Comparison of ENCODE assay signal across 31 cellular contexts in the genomic region with DNA sequence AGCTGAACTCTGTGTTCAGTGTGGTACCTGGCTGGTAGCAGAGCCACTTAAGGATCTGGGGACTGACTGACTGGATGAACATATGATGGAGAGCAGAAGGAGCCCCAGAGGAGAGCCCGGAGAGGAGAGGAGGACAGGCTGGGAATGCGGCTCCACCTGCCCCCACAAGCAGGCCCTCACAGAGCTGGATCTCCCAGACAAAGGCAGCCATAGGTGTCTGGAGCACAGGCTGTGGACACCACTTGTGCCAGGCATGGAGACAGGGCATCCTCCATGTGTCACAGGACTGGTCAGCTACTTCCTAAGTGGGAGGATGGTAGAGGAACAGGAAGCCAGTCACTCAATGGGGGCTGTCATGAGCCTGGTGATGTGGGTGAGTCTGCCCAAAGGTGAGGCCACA.
"Had no signal": no experiment of that assay in that cellular context is flagged by ENCODE, and none has a peak within 500 bp of the region (broad histone marks: within the 10 kb centered on the region; RNA-seq: fewer than 3 reads in every experiment).

No MANE protein-coding gene starts in this region.

- H3K27me3 ChIP-seq: ascending aorta, cardiac muscle cell, neutrophil, pancreas, tibial nerve had no signal

- H3K36me3 Mint-ChIP-seq: activated naive CD8-positive, alpha-beta T cell; brain; natural killer cell treated with Interleukin-12 subunit alpha and Interleukin-12 subunit beta and Interleukin-15 and Interleukin-18, amount 100 ng/mL, for 72 hours; stimulated activated naive B cell treated with anti-CD40 and anti-IgM and Interleukin-4, amounts not matched to agents 10 μg/mL and 1 μg/mL and 100 μg/mL, for 72 hours had no signal

- DNase-seq: activated CD4-positive, alpha-beta T cell treated with anti-CD3 and anti-CD28 coated beads for 36 hours; activated CD4-positive, CD25-positive, alpha-beta regulatory T cell; activated CD8-positive, alpha-beta T cell treated with anti-CD3 and anti-CD28 coated beads, Interleukin-2, amount 10 ng/mL, durations not matched to agents 7 days and 5 days; activated effector memory CD4-positive, alpha-beta T cell treated with Interleukin-2 at 50 U/mL for 16 hours; activated naive CD4-positive, alpha-beta T cell treated with Interleukin-2 at 50 U/mL for 16 hours; cerebellar nuclear complex; effector memory CD4-positive, alpha-beta T cell; erythroblast; hypothalamus; lower lobe of right lung; mesenchymal stem cell; pancreas; retina; stimulated activated CD4-positive, alpha-beta T cell treated with anti-CD3 and anti-CD28 coated beads, Interleukin-15, amount 100 ng/mL, for 24 hours; stimulated activated CD4-positive, alpha-beta T cell treated with anti-CD3 and anti-CD28 coated beads, Interleukin-2, amount 100 ng/mL, for 24 hours; stimulated activated naive B cell treated with anti-CD40 and anti-IgM and Interleukin-4, amounts not matched to agents 10 μg/mL and 1 μg/mL and 100 μg/mL, for 72 hours; T-helper 1 cell had no signal

- H3K4me1 Mint-ChIP-seq: activated CD4-positive, alpha-beta T cell treated with anti-CD3 and anti-CD28 coated beads for 36 hours; stimulated activated naive B cell treated with anti-CD40 and anti-IgM and Interleukin-4, amounts not matched to agents 10 μg/mL and 1 μg/mL and 100 μg/mL, for 72 hours had no signal

- H3K9me3 Mint-ChIP-seq: natural killer cell treated with Interleukin-12 subunit alpha and Interleukin-12 subunit beta and Interleukin-15 and Interleukin-18, amount 100 ng/mL, for 72 hours; stimulated activated naive B cell treated with anti-CD40 and anti-IgM and Interleukin-4, amounts not matched to agents 10 μg/mL and 1 μg/mL and 100 μg/mL, for 72 hours had no signal

- H3K4me1 ChIP-seq: ascending aorta, gastroesophageal sphincter, left lung, lower lobe of right lung, pancreas, prostate gland, suprapubic skin had no signal

- H3K27ac Mint-ChIP-seq: activated CD4-positive, alpha-beta T cell treated with anti-CD3 and anti-CD28 coated beads for 36 hours; activated CD8-positive, alpha-beta T cell treated with anti-CD3 and anti-CD28 coated beads, Interleukin-2, amount 10 ng/mL, durations not matched to agents 7 days and 5 days; activated naive CD8-positive, alpha-beta T cell; natural killer cell treated with Interleukin-12 subunit alpha and Interleukin-12 subunit beta and Interleukin-15 and Interleukin-18, amount 100 ng/mL, for 72 hours; stimulated activated naive B cell treated with anti-CD40 and anti-IgM and Interleukin-4, amounts not matched to agents 10 μg/mL and 1 μg/mL and 100 μg/mL, for 72 hours had no signal

- H3K4me3 ChIP-seq: ascending aorta, cardiac muscle cell, coronary artery, dorsolateral prefrontal cortex, gastroesophageal sphincter, left lung, lower lobe of right lung, pancreas, prostate gland, smooth muscle cell, suprapubic skin, tibial nerve had no signal

- H3K36me3 ChIP-seq: cardiac muscle cell, left lung, lower lobe of right lung, neutrophil, pancreas, prostate gland, suprapubic skin had no signal

- H3K9me3 ChIP-seq: ascending aorta, gastroesophageal sphincter, left lung, lower lobe of right lung, neutrophil, pancreas, prostate gland, suprapubic skin, tibial nerve had no signal

- H3K27ac ChIP-seq: ascending aorta, cardiac muscle cell, coronary artery, gastroesophageal sphincter, left lung, lower lobe of right lung, neutrophil, pancreas, prostate gland, suprapubic skin had no signal

- H3K4me3 Mint-ChIP-seq: activated CD4-positive, alpha-beta T cell treated with anti-CD3 and anti-CD28 coated beads for 36 hours; activated CD8-positive, alpha-beta T cell treated with anti-CD3 and anti-CD28 coated beads, Interleukin-2, amount 10 ng/mL, durations not matched to agents 7 days and 5 days; activated naive CD8-positive, alpha-beta T cell; brain; natural killer cell treated with Interleukin-12 subunit alpha and Interleukin-12 subunit beta and Interleukin-15 and Interleukin-18, amount 100 ng/mL, for 72 hours; stimulated activated naive B cell treated with anti-CD40 and anti-IgM and Interleukin-4, amounts not matched to agents 10 μg/mL and 1 μg/mL and 100 μg/mL, for 72 hours had no signal

- H3K27me3 Mint-ChIP-seq: activated CD4-positive, alpha-beta T cell treated with anti-CD3 and anti-CD28 coated beads for 36 hours had no signal
